Comparison of ENCODE assay signal across 17 cellular contexts in the genomic region with DNA sequence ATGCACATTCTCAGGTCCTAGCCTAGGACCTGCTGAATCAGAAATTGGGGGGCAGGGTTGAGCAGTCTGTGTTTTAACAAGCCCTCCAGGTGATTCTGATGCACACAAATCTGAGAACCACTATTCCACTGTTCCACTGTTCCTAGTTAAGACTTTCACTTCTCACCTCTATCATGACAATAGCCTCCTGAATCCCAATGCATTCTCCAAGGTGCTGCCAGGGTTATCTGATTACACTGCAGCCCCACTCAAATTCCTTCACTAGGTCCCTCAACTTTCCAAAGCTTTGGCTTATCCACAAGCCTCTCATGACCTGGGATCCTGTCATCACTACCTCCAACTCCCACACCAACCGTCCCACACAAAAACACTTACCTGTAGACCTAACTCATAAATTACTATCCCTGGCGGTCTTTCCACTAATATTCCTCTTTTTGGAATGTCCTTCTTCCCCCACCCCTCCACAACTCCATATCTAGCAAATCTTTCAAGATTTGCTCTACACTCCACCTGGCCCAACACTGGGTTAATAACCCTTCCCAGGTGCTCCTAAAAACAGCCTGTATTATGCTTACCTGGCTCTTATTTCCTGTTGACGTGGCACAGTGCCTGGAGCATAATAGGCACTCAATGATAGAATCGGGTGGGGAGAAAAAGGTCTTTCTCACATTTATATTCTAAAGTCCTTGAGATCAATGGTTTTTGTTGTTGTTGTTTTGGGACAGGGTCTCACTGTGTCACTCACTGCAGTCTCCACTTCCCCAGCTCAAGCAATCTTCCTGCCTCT. TPM values are rescaled to one million over a fixed set of nuclear protein-coding genes. Genes with fewer than 3 reads are reported as not detected.
DNase-seq lines count a peak whose midpoint lies in the region; ATAC-seq, FAIRE-seq and TF ChIP-seq lines count a peak whose summit lies in the region.
"Had no signal": no experiment of that assay in that cellular context is flagged by ENCODE, and none has a peak within 500 bp of the region (broad histone marks: within the 10 kb centered on the region; RNA-seq: fewer than 3 reads in every experiment).

No MANE protein-coding gene starts in this region.

- H3K4me1 Mint-ChIP-seq in naive thymus-derived CD4-positive, alpha-beta T cell, result peaks cover 48 to 88% (median 71%) of the 10 kb centered on the region in 7 donors
- H3K4me1 Mint-ChIP-seq in activated CD4-positive, alpha-beta memory T cell treated with anti-CD3 and anti-CD28 coated beads, Interleukin-2, amount 10 ng/mL, durations not matched to agents 7 days and 5 days, result peaks cover 36% of the 10 kb centered on the region

- H3K36me3 ChIP-seq in GM12878 (ENCODE audit: control insufficient read depth in 2 of 2, insufficient read depth in 2 of 2, low read length in 1 of 2), result peaks cover 1 to 13% of the 10 kb centered on the region in 2 experiments; a peak in 2 of 4 replicates
- H3K36me3 ChIP-seq in naive thymus-derived CD4-positive, alpha-beta T cell (ENCODE audit: control insufficient read depth in 2 of 3, insufficient read depth in 3 of 3, low read length in 3 of 3), result no peaks in the 10 kb centered on the region
- H3K36me3 ChIP-seq: sigmoid colon had no signal

- H3K27ac Mint-ChIP-seq in naive thymus-derived CD4-positive, alpha-beta T cell, result peak overlapping the region; percentile 2 to 82 (median 44)
- no peak overlapping the region for H3K27ac Mint-ChIP-seq in activated CD4-positive, alpha-beta memory T cell treated with anti-CD3 and anti-CD28 coated beads, Interleukin-2, amount 10 ng/mL, durations not matched to agents 7 days and 5 days

- POLR2A ChIA-PET in GM12878 (lab: Charles Lee), result no interaction called here
- POLR2A ChIA-PET in naive thymus-derived CD4-positive, alpha-beta T cell (lab: Charles Lee), result no interaction called here
- POLR2A ChIA-PET in activated CD4-positive, alpha-beta memory T cell treated with anti-CD3 and anti-CD28 coated beads, Interleukin-2, amount 10 ng/mL, durations not matched to agents 7 days and 5 days (lab: Charles Lee), result no interaction called here

- H3K9ac ChIP-seq in GM12878 (ENCODE audit: control insufficient read depth, insufficient read depth, low read length), result no peak overlapping the region
- H3K9ac ChIP-seq: GM23248 had no signal

- intact Hi-C loops in GM12878 (cut with micrococcal nuclease; ENCODE audit: unreplicated experiment), result no loop called here
- intact Hi-C loops in naive thymus-derived CD4-positive, alpha-beta T cell (cut with micrococcal nuclease), result loop anchor here in 1 of 2 donors (2.0 kb wide), 1 partner anchor 19 kb away; no protein-coding TSS in a partner anchor

- in situ Hi-C loops in GM12878 (cut with MboI), result no loop called here

- H4K20me1 ChIP-seq in GM12878 (ENCODE audit: control insufficient read depth, insufficient read depth), result no peaks in the 10 kb centered on the region

- ATAC-seq in GM12878 (no peak), HG03045 (IDR thresholded peaks at IDR 0.05; ENCODE audit: unreplicated experiment) (no peak)
- no peak for ATAC-seq in naive thymus-derived CD4-positive, alpha-beta T cell

- H3K4me1 ChIP-seq in GM12878 (ENCODE audit: control insufficient read depth, insufficient read depth, low read length), result no peaks in the 10 kb centered on the region
- peaks cover 22 to 28% of the 10 kb centered on the region in 2 donors for H3K4me1 ChIP-seq in naive thymus-derived CD4-positive, alpha-beta T cell (ENCODE audit: control insufficient read depth in 2 of 2, insufficient read depth in 2 of 2, low read length in 2 of 2)

- peak; percentile 61 for FAIRE-seq in GM12878 (lab: Jason Lieb, UNC)

- peaks cover 86% of the 10 kb centered on the region for H3K79me2 ChIP-seq in GM12878 (ENCODE audit: control insufficient read depth, insufficient read depth, low read length)

- TF ChIP-seq EP300 in GM12878 (IDR thresholded peaks at IDR 0.05; ENCODE audit: borderline replicate concordance in 1 of 2, control insufficient read depth in 1 of 2, low read depth in 2 of 2, low read length in 2 of 2), result no peak

- no peak for TF ChIP-seq POLR2A in GM12878 (IDR thresholded peaks at IDR 0.05; ENCODE audit: low read depth, low read length)

- no peaks in the 10 kb centered on the region; the same call in 1 of the 3 replicates for H3K9me3 ChIP-seq in GM12878 (replicated peaks; ENCODE audit: control insufficient read depth, insufficient read depth, low read length)
- no peaks in the 10 kb centered on the region for H3K9me3 ChIP-seq in naive thymus-derived CD4-positive, alpha-beta T cell (ENCODE audit: control insufficient read depth in 2 of 3, low read length in 3 of 3)
- H3K9me3 ChIP-seq: sigmoid colon, SJCRH30 had no signal

- no peaks in the 10 kb centered on the region for H3K27me3 ChIP-seq in GM12878 (replicated peaks in 1 of 2; ENCODE audit: control insufficient read depth in 2 of 2, insufficient read depth in 2 of 2, low read length in 1 of 2)
- H3K27me3 ChIP-seq in naive thymus-derived CD4-positive, alpha-beta T cell (ENCODE audit: control insufficient read depth in 2 of 2, insufficient read depth in 2 of 2, low read length in 2 of 2), result no peaks in the 10 kb centered on the region
- H3K27me3 ChIP-seq: sigmoid colon, SJCRH30 had no signal

- no peaks in the 10 kb centered on the region for H3K27me3 Mint-ChIP-seq in naive thymus-derived CD4-positive, alpha-beta T cell
- H3K27me3 Mint-ChIP-seq in activated CD4-positive, alpha-beta memory T cell treated with anti-CD3 and anti-CD28 coated beads, Interleukin-2, amount 10 ng/mL, durations not matched to agents 7 days and 5 days, result no peaks in the 10 kb centered on the region

- RAD21 ChIA-PET in GM12878 (lab: Charles Lee; ENCODE audit: unreplicated experiment), result no interaction called here

- no peak for TF ChIP-seq RAD21 in GM12878 (IDR thresholded peaks at IDR 0.05; ENCODE audit: insufficient read depth, low read depth, low read length)

- 92% methylated on average over 4 of the region's 4 CpGs for WGBS in GM12878 (ENCODE audit: insufficient coverage, insufficient replicate concordance, low lambda C conversion rate, missing lambda C conversion rate)

- peaks cover 0 to 11% (median 0%) of the 10 kb centered on the region in 11 donors for H3K9me3 Mint-ChIP-seq in naive thymus-derived CD4-positive, alpha-beta T cell
- H3K9me3 Mint-ChIP-seq in activated CD4-positive, alpha-beta memory T cell treated with anti-CD3 and anti-CD28 coated beads, Interleukin-2, amount 10 ng/mL, durations not matched to agents 7 days and 5 days, result peaks cover 15% of the 10 kb centered on the region

- peak; percentile 27 for DNase-seq in NCI-H146 (lab: John Stamatoyannopoulos, UW)
- DNase-seq in NCI-H146 treated with DMSO at 0.1 percent for 48 hours (lab: John Stamatoyannopoulos, UW; ENCODE audit: unreplicated experiment), result no peak
- peak; percentile 19 for DNase-seq in HPDE6-E6E7 (ENCODE audit: extremely low spot score)
- DNase-seq in GM12878 (ENCODE audit: low read depth, low spot score), result no peak
- DNase-seq in naive thymus-derived CD4-positive, alpha-beta T cell, result no peak
- DNase-seq in NCI-H2171 (lab: John Stamatoyannopoulos, UW), result no peak
- no peak for DNase-seq in activated CD4-positive, alpha-beta memory T cell treated with anti-CD3 and anti-CD28 coated beads, Interleukin-2, amount 10 ng/mL, durations not matched to agents 7 days and 5 days
- DNase-seq: activated CD8-positive, alpha-beta memory T cell treated with anti-CD3 and anti-CD28 coated beads, Interleukin-2, amount 50 U/mL, for 48 hours; amniotic stem cell; COR-L47; GM23248; hypothalamus; NCI-H2171 treated with DMSO at 0.1 percent for 48 hours; sigmoid colon; SJCRH30; stimulated activated naive CD4-positive, alpha-beta T cell treated with Interleukin-2 at 50 U/mL for 16 hours had no signal

- H3K27ac ChIP-seq in GM12878 (ENCODE audit: control insufficient read depth, insufficient read depth), result no peak overlapping the region
- H3K27ac ChIP-seq in naive thymus-derived CD4-positive, alpha-beta T cell (ENCODE audit: low read depth, low read length), result no peak overlapping the region
- H3K27ac ChIP-seq: GM23248, sigmoid colon, SJCRH30 had no signal

- BruUV-seq in GM12878 (replicated peaks; lab: Mats Ljungman, UMichigan), result TSS peak; percentile 30

- H2AFZ ChIP-seq in GM12878 (ENCODE audit: control insufficient read depth, low read depth, low read length), result no peak overlapping the region
- H2AFZ ChIP-seq: GM23248 had no signal

- H3K4me2 ChIP-seq in GM12878 (ENCODE audit: control insufficient read depth, insufficient read depth), result no peak overlapping the region

- H3K4me3 Mint-ChIP-seq in naive thymus-derived CD4-positive, alpha-beta T cell, result peak overlapping the region in 9 of 10 donors; percentile 21 to 73 (median 61)
- no peak overlapping the region for H3K4me3 Mint-ChIP-seq in activated CD4-positive, alpha-beta memory T cell treated with anti-CD3 and anti-CD28 coated beads, Interleukin-2, amount 10 ng/mL, durations not matched to agents 7 days and 5 days

- H3K4me3 ChIP-seq in GM12878, result no peak overlapping the region
- no peak overlapping the region for H3K4me3 ChIP-seq in naive thymus-derived CD4-positive, alpha-beta T cell (ENCODE audit: low read length)
- H3K4me3 ChIP-seq: GM23248, sigmoid colon, SJCRH30 had no signal

- SMC1A ChIA-PET in GM12878 (lab: Charles Lee; ENCODE audit: uncharacterized antibody, unreplicated experiment), result interaction anchor here (0.9 to 1.1 kb wide), 2 partner anchors 7 to 23 kb away, joined by 3 read pairs; no protein-coding TSS in a partner anchor

- no peak for TF ChIP-seq CTCF in GM12878 (IDR thresholded peaks at IDR 0.05 in 2 of 3, conservative IDR thresholded peaks at IDR 0.05 in 1 of 3; ENCODE audit: control insufficient read depth in 2 of 3, extremely low read depth in 1 of 3, insufficient read depth in 1 of 3, low read depth in 3 of 3, low read length in 3 of 3)

- peaks cover 4 to 45% (median 34%) of the 10 kb centered on the region in 5 donors for H3K36me3 Mint-ChIP-seq in naive thymus-derived CD4-positive, alpha-beta T cell
- peaks cover 51% of the 10 kb centered on the region for H3K36me3 Mint-ChIP-seq in activated CD4-positive, alpha-beta memory T cell treated with anti-CD3 and anti-CD28 coated beads, Interleukin-2, amount 10 ng/mL, durations not matched to agents 7 days and 5 days (ENCODE audit: low read depth)

- CTCF ChIA-PET in GM12878 (lab: Yijun Ruan, JAX), result no interaction called here
- CTCF ChIA-PET in naive thymus-derived CD4-positive, alpha-beta T cell (lab: Charles Lee), result interaction anchor here (1.3 kb wide), 1 partner anchor 11 kb away, joined by 3 read pairs; no protein-coding TSS in a partner anchor
- CTCF ChIA-PET in activated CD4-positive, alpha-beta memory T cell treated with anti-CD3 and anti-CD28 coated beads, Interleukin-2, amount 10 ng/mL, durations not matched to agents 7 days and 5 days (lab: Charles Lee), result no interaction called here

RNA-seq across cellular contexts. Expression of gene TBL1XR1, which starts 27.2 kb away (rescaled TPM):
- 54.8 and 56.7 TPM in 2 replicates for total RNA-seq in GM12878 (2013; cell fraction: nucleolus; rRNA removed)
- total RNA-seq in GM12878 (2014; rRNA removed), result 60.6 and 68.7 TPM in 2 replicates
- total RNA-seq in GM12878 (2014; rRNA removed; fragmentation: Illumina TruSeq; extraction: Trizol), result 72.2 and 78.9 TPM in 2 replicates
- total RNA-seq in GM12878 (2021), result 114 and 126 TPM in 2 replicates
- 13.5 TPM for polyA plus RNA-seq in GM12878 (2011; ENCODE audit: low read depth)
- polyA plus RNA-seq in GM12878 (2011; rRNA removed), result 115 and 133 TPM in 2 replicates
- polyA plus RNA-seq in GM12878 (2011; cell fraction: cytosol; rRNA removed), result 27.6 and 44.4 TPM in 2 replicates
- polyA plus RNA-seq in GM12878 (2011; cell fraction: nucleus; rRNA removed), result 55.1 and 55.3 TPM in 2 replicates
- 31.5 and 35.2 TPM in 2 replicates for polyA plus RNA-seq in GM12878 (2012)
- polyA plus RNA-seq in GM12878 (2014; fragmentation: Illumina TruSeq; extraction: Trizol), result 41.9 and 53.2 TPM in 2 replicates
- 10 to 100 TPM; 13.0 to 77.5 TPM for polyA plus RNA-seq in GM12878 (2014; fragmentation: Nextera tagmentation; extraction: Ambion mirVana)
- 39.6 and 46.8 TPM in 2 replicates for polyA plus RNA-seq in GM12878 (2014; rRNA removed)
- 10 to 100 TPM; 56.8 to 60.1 TPM for polyA plus RNA-seq in GM12878 (2016; fragmentation: Nextera tagmentation; extraction: Ambion mirVana)
- 233 and 383 TPM in 2 replicates for polyA minus RNA-seq in GM12878 (2011; rRNA and poly(A)+ RNA removed)
- polyA minus RNA-seq in GM12878 (2011; cell fraction: cytosol; rRNA and poly(A)+ RNA removed), result 109 and 146 TPM in 2 replicates
- polyA minus RNA-seq in GM12878 (2011; cell fraction: nucleus; rRNA and poly(A)+ RNA removed), result 58.4 and 117 TPM in 2 replicates
- 100 to 1,000 TPM in 4 of 5 experiments, 10 to 100 TPM in 1; 98.9 to 173 (median 133) TPM for total RNA-seq in naive thymus-derived CD4-positive, alpha-beta T cell
- 10 to 100 TPM; 20.8 to 25.5 TPM for polyA plus RNA-seq in naive thymus-derived CD4-positive, alpha-beta T cell
- 100 to 1,000 TPM; 178 to 187 TPM for total RNA-seq in activated CD4-positive, alpha-beta memory T cell treated with anti-CD3 and anti-CD28 coated beads, Interleukin-2, amount 10 ng/mL, durations not matched to agents 7 days and 5 days

Comparison
In these comparisons a context has a peak if more than half of its experiments do, and no peak if none do; other contexts are left out.
1. DNase-seq: peak in NCI-H146 (single experiment) and HPDE6-E6E7 (single experiment); none in NCI-H146 treated with DMSO at 0.1 percent for 48 hours (single experiment), GM12878 (single experiment), naive thymus-derived CD4-positive, alpha-beta T cell (0 of 9), NCI-H2171 (single experiment) and activated CD4-positive, alpha-beta memory T cell treated with anti-CD3 and anti-CD28 coated beads, Interleukin-2, amount 10 ng/mL, durations not matched to agents 7 days and 5 days (single experiment).